In genomic region chr5:138575194-138576015, GRCh38 we compare ENCODE assay signal across 8 cellular contexts. TPM values are rescaled to one million over a fixed set of nuclear protein-coding genes. Genes with fewer than 3 reads are reported as not detected.
DNase-seq lines count a peak whose midpoint lies in the region; ATAC-seq and TF ChIP-seq lines count a peak whose summit lies in the region.

Gene HSPA9, minus strand, starts transcription at chr5:138575401. Its CDS starts 83 bp downstream, at chr5:138575318.

- TF ChIP-seq EP300 in upper lobe of left lung (IDR thresholded peaks at IDR 0.05), result peak in 2 of 4 donors; percentile 3 to 52

- H3K4me3 ChIP-seq in heart right ventricle (peak within 1 kb of the TSS; percentile 69 to 98 (median 86)), upper lobe of left lung (peak within 1 kb of the TSS; percentile 85 to 100 (median 94))

- peak; percentile 53 to 95 (median 77) for TF ChIP-seq POLR2A in upper lobe of left lung (IDR thresholded peaks at IDR 0.05)

- H3K9me3 ChIP-seq in heart right ventricle (no peaks in the 10 kb centered on the region), upper lobe of left lung (no peaks in the 10 kb centered on the region)

- DNase-seq in GM13977 (ENCODE audit: low spot score), result peak; percentile 99
- peak; percentile 95 for DNase-seq in NCI-H1694 (lab: John Stamatoyannopoulos, UW)
- DNase-seq in amniotic stem cell (lab: John Stamatoyannopoulos, UW), result peak; percentile 96
- DNase-seq in heart right ventricle, result peak; percentile 96 to 99
- peak; percentile 96 to 100 (median 97) for DNase-seq in posterior cingulate gyrus
- DNase-seq in upper lobe of left lung, result peak; percentile 97 to 99

- ATAC-seq in HG02884 (IDR thresholded peaks at IDR 0.05; ENCODE audit: unreplicated experiment), result peak; percentile 79
- ATAC-seq in heart right ventricle, result peak; percentile 96 to 98 (median 97)
- peak; percentile 97 to 99 for ATAC-seq in upper lobe of left lung (ENCODE audit: low FRiP score in 2 of 2)

- in situ Hi-C loops in GM13977 (cut with MboI; ENCODE audit: low pct_unique_long_range_greater_than_20kb, low sequenced_read_pairs, unreplicated experiment), result no loop called here

- intact Hi-C loops in heart right ventricle (cut with DNase I) (loop anchor here in 6 of 10 donors (1.0 to 10.0 kb wide), 6 partner anchors 31 to 693 kb away; partner anchors contain the start of genes ETF1 (in 3 of the 6) and CTNNA1 (in 2 of the 6)), posterior cingulate gyrus (cut with DNase I) (loop anchor here (2.0 to 5.0 kb wide), 2 partner anchors 33 to 687 kb away; partner anchors contain the start of gene ETF1)

- 1% methylated on average over 73 of the region's 73 CpGs for WGBS in heart right ventricle, 2 donors
- 1% methylated on average over 22 to 73 of the region's 73 CpGs for WGBS in upper lobe of left lung, 2 donors

- H3K27ac Mint-ChIP-seq in T-helper 1 cell treated with Interleukin-12 subunit alpha and Interleukin-12 subunit beta and Interleukin-4 antibody, amounts not matched to agents 30 μg/mL and 1 μg/mL, for 36 hours, result peak within 1 kb of the TSS; percentile 100

- TF ChIP-seq CTCF in GM13977 (IDR thresholded peaks at IDR 0.05; ENCODE audit: extremely low read depth, insufficient read depth, missing control alignments), result no peak
- peak in 2 of 9 donors; percentile 9 to 17 for TF ChIP-seq CTCF in heart right ventricle (IDR thresholded peaks at IDR 0.05)
- peak in 3 of 6 experiments; percentile 35 to 65 (median 61) for TF ChIP-seq CTCF in upper lobe of left lung (IDR thresholded peaks at IDR 0.05)

- peaks cover 3% of the 10 kb centered on the region for H3K9me3 Mint-ChIP-seq in T-helper 1 cell treated with Interleukin-12 subunit alpha and Interleukin-12 subunit beta and Interleukin-4 antibody, amounts not matched to agents 30 μg/mL and 1 μg/mL, for 36 hours

- H3K27ac ChIP-seq in heart right ventricle (peak within 1 kb of the TSS; percentile 93 to 99 (median 98)), upper lobe of left lung (peak within 1 kb of the TSS; percentile 98 to 100 (median 98))

- peaks cover 28% of the 10 kb centered on the region for H3K4me1 Mint-ChIP-seq in T-helper 1 cell treated with Interleukin-12 subunit alpha and Interleukin-12 subunit beta and Interleukin-4 antibody, amounts not matched to agents 30 μg/mL and 1 μg/mL, for 36 hours (ENCODE audit: low read depth)

- peak within 1 kb of the TSS; percentile 91 for H3K4me3 Mint-ChIP-seq in T-helper 1 cell treated with Interleukin-12 subunit alpha and Interleukin-12 subunit beta and Interleukin-4 antibody, amounts not matched to agents 30 μg/mL and 1 μg/mL, for 36 hours

- H3K36me3 ChIP-seq in heart right ventricle (peaks cover 0 to 37% (median 29%) of the 10 kb centered on the region in 9 donors), upper lobe of left lung (peaks cover 19 to 35% (median 29%) of the 10 kb centered on the region in 4 donors)

- H3K4me1 ChIP-seq in heart right ventricle (peaks cover 0 to 38% (median 20%) of the 10 kb centered on the region in 9 donors), upper lobe of left lung (peaks cover 15 to 30% (median 17%) of the 10 kb centered on the region in 4 donors)

- peaks cover 32% of the 10 kb centered on the region for H3K36me3 Mint-ChIP-seq in T-helper 1 cell treated with Interleukin-12 subunit alpha and Interleukin-12 subunit beta and Interleukin-4 antibody, amounts not matched to agents 30 μg/mL and 1 μg/mL, for 36 hours (ENCODE audit: low read depth)

- H3K27me3 ChIP-seq in heart right ventricle (no peaks in the 10 kb centered on the region), upper lobe of left lung (no peaks in the 10 kb centered on the region)

- H3K27me3 Mint-ChIP-seq in T-helper 1 cell treated with Interleukin-12 subunit alpha and Interleukin-12 subunit beta and Interleukin-4 antibody, amounts not matched to agents 30 μg/mL and 1 μg/mL, for 36 hours (ENCODE audit: low read depth), result no peaks in the 10 kb centered on the region

RNA-seq across cellular contexts. Expression of gene HSPA9, which starts in this region (rescaled TPM):
- total RNA-seq in heart right ventricle (100 to 1,000 TPM; 246 to 415 (median 324) TPM), upper lobe of left lung (100 to 1,000 TPM in 4 of 6 donors, 10 to 100 TPM in 2; 66.5 to 195 (median 139) TPM)
- 100 to 1,000 TPM in 1 of 2 donors, 10 to 100 TPM in 1; 82.9 to 240 TPM for polyA plus RNA-seq in heart right ventricle

Comparison
In these comparisons a context has a peak if more than half of its experiments do, and no peak if none do; other contexts are left out.
1. Peak in every context shown above with its lines: DNase-seq, ATAC-seq, H3K4me3 ChIP-seq and H3K27ac ChIP-seq.